23 cellular contexts compared by ENCODE assay signal in the genomic region with DNA sequence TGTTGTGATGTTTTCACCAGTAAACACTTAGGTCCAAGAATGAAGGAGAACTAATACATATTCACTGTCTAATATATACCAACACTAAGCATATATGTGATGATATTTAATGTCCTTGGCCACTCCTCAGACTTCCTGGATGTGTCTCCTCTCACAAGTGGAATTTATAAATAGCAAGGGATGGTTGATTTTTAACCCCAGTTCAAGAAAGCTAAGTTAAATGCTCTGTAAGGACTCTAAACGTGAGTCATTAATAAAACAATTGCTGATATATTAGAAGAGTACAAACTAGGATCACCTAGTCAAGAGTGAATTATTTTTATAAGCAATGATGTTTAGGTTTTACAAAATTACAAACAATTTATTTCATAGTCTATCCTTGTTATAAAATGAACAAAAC.
DNase-seq lines count a peak whose midpoint lies in the region; ATAC-seq and FAIRE-seq lines count a peak whose summit lies in the region.
"Had no signal": no experiment of that assay in that cellular context is flagged by ENCODE, and none has a peak within 500 bp of the region (broad histone marks: within the 10 kb centered on the region; RNA-seq: fewer than 3 reads in every experiment).

No MANE protein-coding gene starts in this region.

- H3K4me3 ChIP-seq in CD4-positive, alpha-beta memory T cell (ENCODE audit: low read length in 2 of 2), result no peak overlapping the region
- H3K4me3 ChIP-seq: BLaER1, GM23248 had no signal

- no peak overlapping the region for H3K4me3 Mint-ChIP-seq in naive thymus-derived CD8-positive, alpha-beta T cell
- no peak overlapping the region for H3K4me3 Mint-ChIP-seq in CD4-positive, alpha-beta memory T cell
- H3K4me3 Mint-ChIP-seq: B cell; CD4-positive, CD25-positive, alpha-beta regulatory T cell; CD8-positive, alpha-beta memory T cell had no signal

- H3K4me1 Mint-ChIP-seq in naive thymus-derived CD8-positive, alpha-beta T cell, result no peaks in the 10 kb centered on the region
- no peaks in the 10 kb centered on the region for H3K4me1 Mint-ChIP-seq in CD4-positive, alpha-beta memory T cell
- H3K4me1 Mint-ChIP-seq: B cell; CD4-positive, CD25-positive, alpha-beta regulatory T cell; CD8-positive, alpha-beta memory T cell had no signal

- DNase-seq in DMS53 (lab: John Stamatoyannopoulos, UW) (peak; percentile 11), DMS53 treated with DMSO at 0.1 percent for 48 hours (lab: John Stamatoyannopoulos, UW; ENCODE audit: unreplicated experiment) (no peak), RCC 7860 (ENCODE audit: low spot score) (no peak), kidney glomerular epithelial cell (lab: John Stamatoyannopoulos, UW) (peak; percentile 51), Right ventricle myocardium inferior (ENCODE audit: missing footprints) (no peak), NCI-H524 (lab: John Stamatoyannopoulos, UW) (no peak)
- no peak for DNase-seq in naive thymus-derived CD8-positive, alpha-beta T cell
- no peak for DNase-seq in CD4-positive, alpha-beta memory T cell
- DNase-seq: Calu3; CD4-positive, CD25-positive, alpha-beta regulatory T cell; CD8-positive, alpha-beta memory T cell; DMS153; DMS79 treated with DMSO at 0.1 percent for 48 hours; GM23248; H7; HCEC 1CT had no signal

- no peaks in the 10 kb centered on the region for H3K36me3 ChIP-seq in CD4-positive, alpha-beta memory T cell (ENCODE audit: insufficient read depth, low read length)
- H3K36me3 ChIP-seq: BLaER1 had no signal

- H3K27ac ChIP-seq in CD4-positive, alpha-beta memory T cell (ENCODE audit: low read depth, low read length), result no peak overlapping the region
- H3K27ac ChIP-seq: 22Rv1, BLaER1, C4-2B, GM23248 had no signal

- peak; percentile 36 for FAIRE-seq in RCC 7860 (lab: Jason Lieb, UNC)
- FAIRE-seq: A204.1, GM12892, H1 had no signal

- no peaks in the 10 kb centered on the region for H3K36me3 Mint-ChIP-seq in naive thymus-derived CD8-positive, alpha-beta T cell
- H3K36me3 Mint-ChIP-seq in CD4-positive, alpha-beta memory T cell, result no peaks in the 10 kb centered on the region
- H3K36me3 Mint-ChIP-seq: CD4-positive, CD25-positive, alpha-beta regulatory T cell; CD8-positive, alpha-beta memory T cell had no signal

- POLR2A ChIA-PET in naive thymus-derived CD8-positive, alpha-beta T cell (lab: Charles Lee), result no interaction called here
- POLR2A ChIA-PET in CD4-positive, alpha-beta memory T cell (lab: Charles Lee; ENCODE audit: partially characterized antibody), result no interaction called here

- CTCF ChIA-PET in CD4-positive, alpha-beta memory T cell (lab: Charles Lee; ENCODE audit: partially characterized antibody), result no interaction called here

- intact Hi-C loops in CD4-positive, alpha-beta memory T cell (cut with micrococcal nuclease), result no loop called here
- intact Hi-C loops in Right ventricle myocardium inferior (cut with DNase I), result no loop called here

- H3K4me1 ChIP-seq in CD4-positive, alpha-beta memory T cell (ENCODE audit: insufficient read depth, low read length), result no peaks in the 10 kb centered on the region
- H3K4me1 ChIP-seq: BLaER1 had no signal

- no peaks in the 10 kb centered on the region for H3K27me3 ChIP-seq in CD4-positive, alpha-beta memory T cell (ENCODE audit: insufficient read depth, low read length)
- H3K27me3 ChIP-seq: BLaER1 had no signal

- no peak for ATAC-seq in naive thymus-derived CD8-positive, alpha-beta T cell
- no peak for ATAC-seq in Right ventricle myocardium inferior

- no peak overlapping the region for H3K27ac Mint-ChIP-seq in naive thymus-derived CD8-positive, alpha-beta T cell
- no peak overlapping the region for H3K27ac Mint-ChIP-seq in CD4-positive, alpha-beta memory T cell
- H3K27ac Mint-ChIP-seq: B cell; CD4-positive, CD25-positive, alpha-beta regulatory T cell; CD8-positive, alpha-beta memory T cell had no signal

- H3K9me3 Mint-ChIP-seq in naive thymus-derived CD8-positive, alpha-beta T cell, result peaks cover 0 to 5% (median 0%) of the 10 kb centered on the region in 9 donors
- H3K9me3 Mint-ChIP-seq in CD4-positive, alpha-beta memory T cell, result peaks cover 0 to 6% (median 0%) of the 10 kb centered on the region in 8 donors

- no peaks in the 10 kb centered on the region for H3K9me3 ChIP-seq in CD4-positive, alpha-beta memory T cell (ENCODE audit: control insufficient read depth in 1 of 2, low read length in 2 of 2)
- H3K9me3 ChIP-seq: BLaER1 had no signal

- no peaks in the 10 kb centered on the region for H3K27me3 Mint-ChIP-seq in naive thymus-derived CD8-positive, alpha-beta T cell
- no peaks in the 10 kb centered on the region for H3K27me3 Mint-ChIP-seq in CD4-positive, alpha-beta memory T cell
- H3K27me3 Mint-ChIP-seq: B cell; CD4-positive, CD25-positive, alpha-beta regulatory T cell; CD8-positive, alpha-beta memory T cell had no signal

Comparison
In these comparisons a context has a peak if more than half of its experiments do, and no peak if none do; other contexts are left out.
1. DNase-seq: peak in DMS53 (single experiment) and kidney glomerular epithelial cell (single experiment); none in DMS53 treated with DMSO at 0.1 percent for 48 hours (single experiment), RCC 7860 (single experiment), naive thymus-derived CD8-positive, alpha-beta T cell (0 of 10), CD4-positive, alpha-beta memory T cell (0 of 5), Right ventricle myocardium inferior (single experiment) and NCI-H524 (0 of 2).